Comparison of ENCODE assay signal across 1 cellular context in the genomic region with DNA sequence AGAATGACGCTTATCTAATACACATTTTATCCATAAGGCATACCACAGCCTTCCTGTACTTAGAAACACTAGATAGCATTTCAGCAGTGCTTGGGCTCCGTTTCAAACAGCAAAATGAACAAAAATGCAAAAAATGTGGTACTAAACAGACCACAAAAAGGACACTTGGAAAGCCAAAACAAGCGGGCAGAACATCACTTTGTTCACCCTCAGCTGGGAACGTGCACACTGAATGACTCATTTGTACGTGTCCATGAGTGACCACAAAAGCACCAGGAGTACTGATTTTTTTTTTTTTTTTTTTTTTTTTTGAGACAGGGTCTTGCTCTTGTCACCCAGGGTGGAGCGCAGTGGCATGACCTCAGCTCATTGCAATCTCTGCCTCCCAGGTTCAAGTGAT.
A peak's percentile ranks its signal among the peaks of the same experiment; 100 is the strongest.
TF ChIP-seq lines count a peak whose summit lies in the region.

No MANE protein-coding gene starts in this region.

TF ChIP-seq in GM12878, 131 proteins besides CTCF, POLR2A, EP300 and RAD21 (continued from another document and continues in another):
- TF ChIP-seq, protein P1, sequence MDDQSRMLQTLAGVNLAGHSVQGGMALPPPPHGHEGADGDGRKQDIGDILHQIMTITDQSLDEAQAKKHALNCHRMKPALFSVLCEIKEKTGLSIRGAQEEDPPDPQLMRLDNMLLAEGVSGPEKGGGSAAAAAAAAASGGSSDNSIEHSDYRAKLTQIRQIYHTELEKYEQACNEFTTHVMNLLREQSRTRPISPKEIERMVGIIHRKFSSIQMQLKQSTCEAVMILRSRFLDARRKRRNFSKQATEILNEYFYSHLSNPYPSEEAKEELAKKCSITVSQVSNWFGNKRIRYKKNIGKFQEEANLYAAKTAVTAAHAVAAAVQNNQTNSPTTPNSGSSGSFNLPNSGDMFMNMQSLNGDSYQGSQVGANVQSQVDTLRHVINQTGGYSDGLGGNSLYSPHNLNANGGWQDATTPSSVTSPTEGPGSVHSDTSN (IDR thresholded peaks at IDR 0.05; ENCODE audit: insufficient replicate concordance, low read depth, low read length): no peak
- TF ChIP-seq ZBTB11 (CRISPR knock-in tag; IDR thresholded peaks at IDR 0.05): no peak
- TF ChIP-seq SIN3A (IDR thresholded peaks at IDR 0.05; ENCODE audit: low read depth, low read length): no peak
- TF ChIP-seq GABPA (IDR thresholded peaks at IDR 0.05; ENCODE audit: low read depth): no peak
- peak; percentile 80; the same call in 1 of the 2 replicates for TF ChIP-seq MTA3 (IDR thresholded peaks at IDR 0.05; ENCODE audit: borderline replicate concordance, low read length)
- peak; percentile 70; the same call in 1 of the 2 replicates for TF ChIP-seq PAX5 (IDR thresholded peaks at IDR 0.05; ENCODE audit: borderline replicate concordance, low read depth, low read length)
- peak; percentile 49; the same call in 1 of the 2 replicates for TF ChIP-seq ATF7 (IDR thresholded peaks at IDR 0.05; ENCODE audit: low read depth)
- TF ChIP-seq ZNF217 (IDR thresholded peaks at IDR 0.05): no peak
- TF ChIP-seq JUND (IDR thresholded peaks at IDR 0.05; ENCODE audit: low read depth, low read length): peak; percentile 36; the same call in 1 of the 2 replicates
- TF ChIP-seq BACH1 (IDR thresholded peaks at IDR 0.05; ENCODE audit: borderline replicate concordance): no peak
- TF ChIP-seq TCF7 (IDR thresholded peaks at IDR 0.05; ENCODE audit: borderline replicate concordance): peak; percentile 61
- no peak for TF ChIP-seq MYB (IDR thresholded peaks at IDR 0.05; ENCODE audit: borderline replicate concordance, low read depth, low read length)
- TF ChIP-seq, protein P2, sequence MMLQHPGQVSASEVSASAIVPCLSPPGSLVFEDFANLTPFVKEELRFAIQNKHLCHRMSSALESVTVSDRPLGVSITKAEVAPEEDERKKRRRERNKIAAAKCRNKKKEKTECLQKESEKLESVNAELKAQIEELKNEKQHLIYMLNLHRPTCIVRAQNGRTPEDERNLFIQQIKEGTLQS (IDR thresholded peaks at IDR 0.05; ENCODE audit: borderline replicate concordance, extremely low read depth, low read depth, low read length): no peak
- TF ChIP-seq SIX5 (IDR thresholded peaks at IDR 0.05; ENCODE audit: low read depth, low read length, severe bottlenecking): no peak
- no peak for TF ChIP-seq BCL3 (IDR thresholded peaks at IDR 0.05; ENCODE audit: borderline replicate concordance, insufficient read depth, low read depth, low read length, poor library complexity, severe bottlenecking)
- TF ChIP-seq, protein P3, sequence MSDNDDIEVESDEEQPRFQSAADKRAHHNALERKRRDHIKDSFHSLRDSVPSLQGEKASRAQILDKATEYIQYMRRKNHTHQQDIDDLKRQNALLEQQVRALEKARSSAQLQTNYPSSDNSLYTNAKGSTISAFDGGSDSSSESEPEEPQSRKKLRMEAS (IDR thresholded peaks at IDR 0.05; ENCODE audit: low read depth, low read length): no peak
- peak; percentile 98 for TF ChIP-seq RUNX3 (IDR thresholded peaks at IDR 0.05; ENCODE audit: low read length)
- TF ChIP-seq JUNB (IDR thresholded peaks at IDR 0.05): peak; percentile 75
- 0 out of 2 replicates have a peak, but pooled peaks have one; percentile 35 for TF ChIP-seq DPF2 (IDR thresholded peaks at IDR 0.05)
- no peak for TF ChIP-seq ZNF622 (IDR thresholded peaks at IDR 0.05)
- peak; percentile 29; the same call in 1 of the 2 replicates for TF ChIP-seq NR2F1 (conservative IDR thresholded peaks at IDR 0.05)
- no peak for TF ChIP-seq EGR1 (IDR thresholded peaks at IDR 0.05; ENCODE audit: borderline replicate concordance in 1 of 2, low read depth in 2 of 2, low read length in 2 of 2)
- TF ChIP-seq POU2F2 (IDR thresholded peaks at IDR 0.05; ENCODE audit: borderline replicate concordance, low read depth, low read length): peak; percentile 94; the same call in 2 of the 3 replicates
- TF ChIP-seq ASH2L (IDR thresholded peaks at IDR 0.05; ENCODE audit: borderline replicate concordance, low read depth): no peak
- no peak for TF ChIP-seq CEBPB (IDR thresholded peaks at IDR 0.05; ENCODE audit: borderline replicate concordance in 1 of 2, low read depth in 2 of 2, low read length in 2 of 2)
- TF ChIP-seq MYC (IDR thresholded peaks at IDR 0.05; ENCODE audit: insufficient read depth, insufficient read length, insufficient replicate concordance, low read length, severe bottlenecking): no peak
- no peak for TF ChIP-seq YY1 (IDR thresholded peaks at IDR 0.05; ENCODE audit: low read depth, low read length)
- TF ChIP-seq FOXK2 (IDR thresholded peaks at IDR 0.05): no peak
- TF ChIP-seq SUZ12 (IDR thresholded peaks at IDR 0.05; ENCODE audit: unreplicated experiment): no peak
- TF ChIP-seq BRCA1 (IDR thresholded peaks at IDR 0.05; ENCODE audit: low read depth, low read length): no peak
- peak; percentile 62; the same call in 1 of the 2 replicates for TF ChIP-seq IRF4 (IDR thresholded peaks at IDR 0.05; ENCODE audit: low read depth, low read length)
- 0 out of 4 replicates have a peak, but pooled peaks of 1 of the 2 experiments have one; percentile 2 for TF ChIP-seq SRF (IDR thresholded peaks at IDR 0.05; ENCODE audit: low read depth in 2 of 2, low read length in 2 of 2)
- TF ChIP-seq NFYA (IDR thresholded peaks at IDR 0.05; ENCODE audit: borderline replicate concordance, low read depth, low read length): no peak
- no peak for TF ChIP-seq E2F8 (IDR thresholded peaks at IDR 0.05; ENCODE audit: low read depth, partially characterized antibody)
- TF ChIP-seq IKZF2 (IDR thresholded peaks at IDR 0.05): peak; percentile 89 to 90
- no peak for TF ChIP-seq BCLAF1 (IDR thresholded peaks at IDR 0.05)
- TF ChIP-seq SMC3 (IDR thresholded peaks at IDR 0.05; ENCODE audit: borderline replicate concordance, low read length): no peak
- peak; percentile 58; the same call in 1 of the 2 replicates for TF ChIP-seq TCF12 (IDR thresholded peaks at IDR 0.05; ENCODE audit: low read depth, low read length)
- peak; percentile 94 to 96 for TF ChIP-seq BHLHE40 (IDR thresholded peaks at IDR 0.05; ENCODE audit: borderline replicate concordance in 1 of 2, low read depth in 2 of 2, low read length in 1 of 2)
- TF ChIP-seq CUX1 (IDR thresholded peaks at IDR 0.05; ENCODE audit: insufficient replicate concordance, low read depth, low read length): no peak
- no peak for TF ChIP-seq STAT1 (conservative IDR thresholded peaks at IDR 0.05)
- TF ChIP-seq TCF3 (IDR thresholded peaks at IDR 0.05; ENCODE audit: borderline replicate concordance, insufficient read depth, low read depth, low read length): peak; percentile 50; the same call in 1 of the 2 replicates
- no peak for TF ChIP-seq KLF5 (IDR thresholded peaks at IDR 0.05; ENCODE audit: partially characterized antibody)
- TF ChIP-seq KDM1A (IDR thresholded peaks at IDR 0.05; ENCODE audit: borderline replicate concordance): no peak
- TF ChIP-seq HDAC2 (IDR thresholded peaks at IDR 0.05): no peak
- TF ChIP-seq HCFC1 (IDR thresholded peaks at IDR 0.05; ENCODE audit: low read length): no peak
